Comparison of ENCODE assay signal across 13 cellular contexts in genomic region chr14:104450811-104451401, GRCh38.
"Had no signal": no experiment of that assay in that cellular context is flagged by ENCODE, and none has a peak within 500 bp of the region (broad histone marks: within the 10 kb centered on the region; RNA-seq: fewer than 3 reads in every experiment).

No MANE protein-coding gene starts in this region.

- H3K27ac ChIP-seq: SJSA1, tibial nerve had no signal

- H3K27me3 ChIP-seq: SJSA1, tibial nerve had no signal

- H3K27ac Mint-ChIP-seq: activated T-helper 2 cell treated with anti-CD3 and anti-CD28 coated beads, Interferon-gamma antibody, Interleukin-2, Interleukin-4, amounts not matched to agents 10 μg/mL and 5 μg/mL and 100 μg/mL, durations not matched to agents 14 hours and 24 hours and 36 hours; memory B cell; nephron progenitor cell; T-helper 2 cell treated with Interferon-gamma antibody and Interleukin-4, amounts not matched to agents 5 μg/mL and 100 μg/mL, for 36 hours had no signal

- H3K4me1 Mint-ChIP-seq: activated naive CD4-positive, alpha-beta T cell treated with anti-CD3 and anti-CD28 coated beads, Interleukin-2, amount 50 U/mL, for 24 hours; central memory CD8-positive, alpha-beta T cell; nephron progenitor cell had no signal

- H3K9me3 ChIP-seq: SJSA1 had no signal

- H3K4me3 Mint-ChIP-seq: activated naive CD4-positive, alpha-beta T cell treated with anti-CD3 and anti-CD28 coated beads, Interleukin-2, amount 50 U/mL, for 24 hours; central memory CD8-positive, alpha-beta T cell; memory B cell; nephron progenitor cell; T-helper 2 cell treated with Interferon-gamma antibody and Interleukin-4, amounts not matched to agents 5 μg/mL and 100 μg/mL, for 36 hours had no signal

- ATAC-seq: left colon had no signal

- H3K4me1 ChIP-seq: SJSA1, tibial nerve had no signal

- H3K4me3 ChIP-seq: SJSA1, tibial nerve had no signal

- DNase-seq: activated CD4-positive, alpha-beta T cell treated with anti-CD3 and anti-CD28 coated beads for 1 hour; activated CD4-positive, alpha-beta T cell treated with anti-CD3 and anti-CD28 coated beads, Interleukin-2, amount 50 U/mL, for 48 hours; dermis blood vessel endothelial cell; left colon; nephron progenitor cell; SW 1271 had no signal

- H3K36me3 ChIP-seq: SJSA1, tibial nerve had no signal
